ENCODE assay signal across 7 cellular contexts in genomic region chr18:29925566-29925965, GRCh38.
"Had no signal": no experiment of that assay in that cellular context is flagged by ENCODE, and none has a peak within 500 bp of the region (broad histone marks: within the 10 kb centered on the region; RNA-seq: fewer than 3 reads in every experiment).

No MANE protein-coding gene starts in this region.

- FAIRE-seq: G401.6, GM12891, GM12892, GM18507, GM19239 had no signal

- DNase-seq: GDM1, GF-D8 had no signal
